Comparison of ENCODE assay signal across 33 cellular contexts in the genomic region with DNA sequence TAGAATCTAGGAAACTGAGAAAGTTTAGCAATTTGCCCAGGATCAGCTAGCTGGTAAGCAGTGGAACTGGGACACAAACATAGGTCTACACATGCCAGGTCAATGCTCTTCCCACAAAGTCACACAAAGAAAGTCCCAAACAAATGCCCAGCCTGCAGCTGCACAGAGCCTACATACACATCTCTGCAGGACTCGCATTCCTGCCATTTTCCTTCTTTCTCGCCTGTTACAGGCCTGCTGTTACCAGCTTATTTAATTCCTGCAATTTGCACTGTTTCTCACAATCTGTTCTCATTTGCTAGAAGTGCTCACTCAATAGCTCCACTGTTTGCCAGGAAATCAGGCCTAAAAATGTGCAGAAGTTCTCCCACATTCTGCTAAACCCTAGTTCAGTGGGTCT.
"Had no signal": no experiment of that assay in that cellular context is flagged by ENCODE, and none has a peak within 500 bp of the region (broad histone marks: within the 10 kb centered on the region; RNA-seq: fewer than 3 reads in every experiment).

No MANE protein-coding gene starts in this region.

- H3K4me1 Mint-ChIP-seq: activated CD4-positive, alpha-beta T cell treated with anti-CD3 and anti-CD28 coated beads for 36 hours; activated CD4-positive, alpha-beta T cell treated with anti-CD3 and anti-CD28 coated beads, Interleukin-2, amount 10 ng/mL, durations not matched to agents 7 days and 5 days; activated naive CD4-positive, alpha-beta T cell treated with anti-CD3 and anti-CD28 coated beads, Interleukin-2, amount 50 U/mL, for 24 hours; activated naive CD8-positive, alpha-beta T cell treated with anti-CD3 and anti-CD28 coated beads, Interleukin-2, amount 10 ng/mL, durations not matched to agents 7 days and 5 days had no signal

- H3K27ac Mint-ChIP-seq: activated CD4-positive, alpha-beta T cell treated with anti-CD3 and anti-CD28 coated beads for 36 hours; activated CD4-positive, alpha-beta T cell treated with anti-CD3 and anti-CD28 coated beads, Interleukin-2, amount 10 ng/mL, durations not matched to agents 7 days and 5 days; activated CD8-positive, alpha-beta T cell treated with anti-CD3 and anti-CD28 coated beads, Interleukin-2, amount 10 ng/mL, durations not matched to agents 7 days and 5 days; activated naive CD4-positive, alpha-beta T cell treated with anti-CD3 and anti-CD28 coated beads, Interleukin-2, amount 50 U/mL, for 24 hours; activated naive CD8-positive, alpha-beta T cell treated with anti-CD3 and anti-CD28 coated beads, Interleukin-2, amount 10 ng/mL, durations not matched to agents 7 days and 5 days; activated T-cell treated with anti-CD3 and anti-CD28 coated beads, Interleukin-2, amount 50 U/mL, for 24 hours; activated T-helper 2 cell treated with anti-CD3 and anti-CD28 coated beads, Interferon-gamma antibody, Interleukin-2, Interleukin-4, amounts not matched to agents 10 μg/mL and 5 μg/mL and 100 μg/mL, durations not matched to agents 14 hours and 24 hours and 36 hours; T-helper 1 cell treated with Interleukin-12 subunit alpha and Interleukin-12 subunit beta and Interleukin-4 antibody, amounts not matched to agents 30 μg/mL and 1 μg/mL, for 36 hours; T-helper 2 cell treated with Interferon-gamma antibody and Interleukin-4, amounts not matched to agents 5 μg/mL and 100 μg/mL, for 36 hours had no signal

- H3K4me1 ChIP-seq: breast epithelium, Peyer's patch, SJSA1 had no signal

- H3K9me3 ChIP-seq: Peyer's patch, SJSA1, SK-N-SH had no signal

- H3K27me3 Mint-ChIP-seq: activated CD4-positive, alpha-beta T cell treated with anti-CD3 and anti-CD28 coated beads for 36 hours; activated CD4-positive, alpha-beta T cell treated with anti-CD3 and anti-CD28 coated beads, Interleukin-2, amount 10 ng/mL, durations not matched to agents 7 days and 5 days; activated naive CD4-positive, alpha-beta T cell treated with anti-CD3 and anti-CD28 coated beads, Interleukin-2, amount 50 U/mL, for 24 hours; activated naive CD8-positive, alpha-beta T cell treated with anti-CD3 and anti-CD28 coated beads, Interleukin-2, amount 10 ng/mL, durations not matched to agents 7 days and 5 days; activated T-cell treated with anti-CD3 and anti-CD28 coated beads, Interleukin-2, amount 50 U/mL, for 24 hours had no signal

- H3K4me3 ChIP-seq: ascending aorta, breast epithelium, Peyer's patch, SJSA1 had no signal

- H3K36me3 Mint-ChIP-seq: activated naive CD4-positive, alpha-beta T cell treated with anti-CD3 and anti-CD28 coated beads, Interleukin-2, amount 50 U/mL, for 24 hours; activated naive CD8-positive, alpha-beta T cell treated with anti-CD3 and anti-CD28 coated beads, Interleukin-2, amount 10 ng/mL, durations not matched to agents 7 days and 5 days had no signal

- H3K9ac ChIP-seq: SK-N-SH had no signal

- H3K36me3 ChIP-seq: ascending aorta, breast epithelium, Peyer's patch, SJSA1 had no signal

- H3K27ac ChIP-seq: ascending aorta, breast epithelium, Peyer's patch, SJSA1 had no signal

- H3K4me3 Mint-ChIP-seq: activated CD4-positive, alpha-beta T cell treated with anti-CD3 and anti-CD28 coated beads for 36 hours; activated CD4-positive, alpha-beta T cell treated with anti-CD3 and anti-CD28 coated beads, Interleukin-2, amount 10 ng/mL, durations not matched to agents 7 days and 5 days; activated CD8-positive, alpha-beta T cell treated with anti-CD3 and anti-CD28 coated beads, Interleukin-2, amount 10 ng/mL, durations not matched to agents 7 days and 5 days; activated naive CD4-positive, alpha-beta T cell treated with anti-CD3 and anti-CD28 coated beads, Interleukin-2, amount 50 U/mL, for 24 hours; activated naive CD8-positive, alpha-beta T cell treated with anti-CD3 and anti-CD28 coated beads, Interleukin-2, amount 10 ng/mL, durations not matched to agents 7 days and 5 days; activated T-cell treated with anti-CD3 and anti-CD28 coated beads, Interleukin-2, amount 50 U/mL, for 24 hours; T-helper 1 cell treated with Interleukin-12 subunit alpha and Interleukin-12 subunit beta and Interleukin-4 antibody, amounts not matched to agents 30 μg/mL and 1 μg/mL, for 36 hours; T-helper 2 cell treated with Interferon-gamma antibody and Interleukin-4, amounts not matched to agents 5 μg/mL and 100 μg/mL, for 36 hours had no signal

- H3K9me3 Mint-ChIP-seq: activated naive CD4-positive, alpha-beta T cell treated with anti-CD3 and anti-CD28 coated beads, Interleukin-2, amount 50 U/mL, for 24 hours had no signal

- H3K4me2 ChIP-seq: SK-N-SH had no signal

- H3K27me3 ChIP-seq: ascending aorta, breast epithelium, Peyer's patch, SJSA1 had no signal

- DNase-seq: activated CD4-positive, alpha-beta T cell treated with anti-CD3 and anti-CD28 coated beads for 36 hours; activated CD4-positive, alpha-beta T cell treated with anti-CD3 and anti-CD28 coated beads, Interleukin-2, amount 10 ng/mL, durations not matched to agents 7 days and 5 days; activated CD4-positive, alpha-beta T cell treated with anti-CD3 and anti-CD28 coated beads, Interleukin-2, amount 50 U/mL, for 48 hours; activated CD8-positive, alpha-beta T cell treated with anti-CD3 and anti-CD28 coated beads, Interleukin-2, amount 10 ng/mL, durations not matched to agents 7 days and 5 days; activated gamma-delta T cell; activated naive CD4-positive, alpha-beta T cell treated with Interleukin-2 at 50 U/mL for 16 hours; activated naive CD8-positive, alpha-beta T cell treated with anti-CD3 and anti-CD28 coated beads, Interleukin-2, amount 10 ng/mL, durations not matched to agents 7 days and 5 days; activated T-cell treated with anti-CD3 and anti-CD28 coated beads, Interleukin-2, amount 50 U/mL, for 24 hours; Karpas-422; KBM-7; NCI-H1048; NCI-H1105 treated with DMSO at 0.1 percent for 48 hours; NCI-H1436; NCI-H1694; NCI-H1930; NCI-H2081 treated with DMSO at 0.1 percent for 48 hours; NCI-H226; NCI-H446 treated with DMSO at 0.1 percent for 48 hours; NCI-H524 treated with DMSO at 0.1 percent for 48 hours; NCI-H748 treated with DMSO at 0.1 percent for 48 hours; NK-92 treated with Interleukin-12 subunit alpha and Interleukin-12 subunit beta, amount 100 ng/mL, for 24 hours; PC-3; Peyer's patch; RPMI8226; SHP77 treated with DMSO at 0.1 percent for 48 hours; SK-N-SH had no signal
